In the genomic region with DNA sequence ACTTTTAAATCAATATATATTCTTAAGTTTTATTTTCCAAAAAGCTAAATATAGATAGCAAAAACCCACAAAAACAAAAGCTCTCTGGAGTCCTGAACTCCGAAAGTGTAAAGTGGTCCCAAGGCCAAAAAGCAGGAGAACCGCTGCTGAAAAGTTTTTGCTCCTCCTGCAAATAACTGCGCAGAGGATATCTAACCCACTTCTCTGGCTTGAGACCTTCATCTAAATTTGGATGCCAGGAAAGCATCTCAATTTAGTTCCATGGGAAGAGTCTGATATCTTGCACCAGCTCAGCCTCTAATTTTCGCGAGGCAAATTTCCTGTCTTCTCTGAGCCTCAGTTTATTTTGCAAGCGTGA, we compare ENCODE assay signal across 8 cellular contexts. TPM values are rescaled to one million over a fixed set of nuclear protein-coding genes. Genes with fewer than 3 reads are reported as not detected.
DNase-seq lines count a peak whose midpoint lies in the region; ATAC-seq, FAIRE-seq and TF ChIP-seq lines count a peak whose summit lies in the region.

No MANE protein-coding gene starts in this region.

- H3K9me3 ChIP-seq in hepatocyte (ENCODE audit: low read depth) (no peaks in the 10 kb centered on the region), small intestine (ENCODE audit: control insufficient read depth, low read depth) (no peaks in the 10 kb centered on the region)

- no peak for FAIRE-seq in small intestine (lab: Jason Lieb, UNC)

- peak overlapping the region; percentile 88 for H2AFZ ChIP-seq in hepatocyte

- TF ChIP-seq CTCF in HFF-Myc (IDR thresholded peaks at IDR 0.05; ENCODE audit: low read depth, low read length, missing control alignments) (no peak), WI38 (IDR thresholded peaks at IDR 0.05; ENCODE audit: low read depth, low read length) (no peak), hepatocyte (IDR thresholded peaks at IDR 0.05; ENCODE audit: poor library complexity) (no peak)

- H3K4me2 ChIP-seq in hepatocyte, result peak overlapping the region; percentile 79

- ATAC-seq in HG02870 (IDR thresholded peaks at IDR 0.05; ENCODE audit: unreplicated experiment), result no peak
- ATAC-seq in HG03159 (IDR thresholded peaks at IDR 0.05; ENCODE audit: unreplicated experiment), result no peak

- peak overlapping the region; percentile 83 for H3K27ac ChIP-seq in hepatocyte
- peak overlapping the region; percentile 73 to 90 for H3K27ac ChIP-seq in small intestine (ENCODE audit: low read depth in 1 of 2, low read length in 1 of 2)

- H3K4me1 ChIP-seq in hepatocyte (ENCODE audit: insufficient read depth) (peaks cover 4% of the 10 kb centered on the region), small intestine (ENCODE audit: control insufficient read depth in 2 of 2, insufficient read depth in 1 of 2, low read depth in 1 of 2, low read length in 1 of 2) (no peaks in the 10 kb centered on the region)

- H3K36me3 ChIP-seq in hepatocyte (replicated peaks; ENCODE audit: insufficient read depth, low read depth) (no peaks in the 10 kb centered on the region), small intestine (ENCODE audit: control insufficient read depth in 2 of 2, insufficient read depth in 2 of 2, low read length in 2 of 2) (peaks cover 0 to 2% of the 10 kb centered on the region in 2 donors)

- peaks cover 36% of the 10 kb centered on the region for H3K79me2 ChIP-seq in hepatocyte

- 9% methylated on average over 6 of the region's 6 CpGs for WGBS in hepatocyte (ENCODE audit: low lambda C conversion rate, missing lambda C conversion rate)
- 1 to 3% (median 2%) methylated on average over 6 of the region's 6 CpGs for WGBS in small intestine, 3 donors

- H3K4me3 ChIP-seq in HFF-Myc (replicated peaks; ENCODE audit: low read depth, low read length) (peak overlapping the region; percentile 68), WI38 (ENCODE audit: low read depth, low read length) (peak overlapping the region; percentile 87), hepatocyte (peak overlapping the region; percentile 64), small intestine (ENCODE audit: low read depth in 1 of 2, low read length in 2 of 2) (peak overlapping the region; percentile 72 to 85)

- H3K27me3 ChIP-seq in hepatocyte (no peaks in the 10 kb centered on the region), small intestine (ENCODE audit: control insufficient read depth in 2 of 2, insufficient read depth in 2 of 2, low read length in 2 of 2) (no peaks in the 10 kb centered on the region)

- DNase-seq in HFF-Myc (ENCODE audit: extremely low read depth, low read depth) (no peak), hepatocyte (ENCODE audit: low spot score) (no peak), small intestine (no peak), SHP77 (lab: John Stamatoyannopoulos, UW) (no peak), NCI-H2196 (lab: John Stamatoyannopoulos, UW; ENCODE audit: unreplicated experiment) (no peak)

- H3K9me2 ChIP-seq in hepatocyte (replicated peaks; ENCODE audit: insufficient read depth), result no peaks in the 10 kb centered on the region

- H4K20me1 ChIP-seq in hepatocyte (ENCODE audit: insufficient read depth, poor library complexity, severe bottlenecking), result no peaks in the 10 kb centered on the region

RNA-seq across cellular contexts. Expression of a gene that starts 0.5 kb away (rescaled TPM):
- 38.6 and 42.8 TPM in 2 replicates for total RNA-seq in hepatocyte
- polyA plus RNA-seq in hepatocyte, result 26.8 and 27.7 TPM in 2 replicates
- polyA plus RNA-seq in small intestine, result 10 to 100 TPM; 20.0 to 33.0 (median 25.9) TPM

RNA-seq across cellular contexts. Expression of a gene that starts 22.4 kb away (rescaled TPM):
- 0.72 and 0.93 TPM in 2 replicates for total RNA-seq in hepatocyte
- polyA plus RNA-seq in hepatocyte (0.41 TPM in 1 of 2 replicates, not detected in the other), small intestine (under 1 TPM in 1 of 3 donors, not detected in 2; 0.36 TPM)

RNA-seq across cellular contexts. Expression of a gene that starts 44.0 kb away (rescaled TPM):
- total RNA-seq in hepatocyte, result 0.43 and 0.92 TPM in 2 replicates
- 0.75 and 3.1 TPM in 2 replicates for polyA plus RNA-seq in hepatocyte
- under 1 TPM in 1 of 3 donors, not detected in 2; 0.69 TPM for polyA plus RNA-seq in small intestine
